In genomic region chr19:56348289-56348877, GRCh38 we compare ENCODE assay signal across 10 cellular contexts. TPM values are rescaled to one million over a fixed set of nuclear protein-coding genes. Genes with fewer than 3 reads are reported as not detected.
DNase-seq lines count a peak whose midpoint lies in the region; ATAC-seq lines count a peak whose summit lies in the region.
"Had no signal": no experiment of that assay in that cellular context is flagged by ENCODE, and none has a peak within 500 bp of the region (broad histone marks: within the 10 kb centered on the region; RNA-seq: fewer than 3 reads in every experiment).

No MANE protein-coding gene starts in this region.

- H2AK5ac ChIP-seq in trophoblast cell (ENCODE audit: low read length) = no peak overlapping the region

- no peak overlapping the region for H3K4ac ChIP-seq in trophoblast cell (ENCODE audit: low read depth, low read length)

- H3K4me2 ChIP-seq in trophoblast cell (ENCODE audit: low read length) = no peak overlapping the region

- H3K79me2 ChIP-seq in trophoblast cell (ENCODE audit: control insufficient read depth, insufficient read depth, low read length, poor library complexity) = no peaks in the 10 kb centered on the region

- H3K36me3 Mint-ChIP-seq in activated CD8-positive, alpha-beta memory T cell treated with anti-CD3 and anti-CD28 coated beads, Interleukin-2, amount 10 ng/mL, durations not matched to agents 7 days and 5 days = no peaks in the 10 kb centered on the region

- H3K4me3 Mint-ChIP-seq in activated CD8-positive, alpha-beta memory T cell treated with anti-CD3 and anti-CD28 coated beads, Interleukin-2, amount 10 ng/mL, durations not matched to agents 7 days and 5 days = no peak overlapping the region

- H3K18ac ChIP-seq in trophoblast cell (ENCODE audit: low read length) = no peak overlapping the region

- no peak overlapping the region for H2BK12ac ChIP-seq in trophoblast cell (ENCODE audit: low read length)

- H3K79me1 ChIP-seq in trophoblast cell (ENCODE audit: low read length) = no peaks in the 10 kb centered on the region

- no peak overlapping the region for H3K9ac ChIP-seq in trophoblast cell (ENCODE audit: low read length)

- H3K27ac Mint-ChIP-seq in activated CD8-positive, alpha-beta memory T cell treated with anti-CD3 and anti-CD28 coated beads, Interleukin-2, amount 10 ng/mL, durations not matched to agents 7 days and 5 days = no peak overlapping the region

- H3K4me3 ChIP-seq in trophoblast cell (ENCODE audit: low read depth, low read length) = no peak overlapping the region
- H3K4me3 ChIP-seq: esophagus squamous epithelium had no signal

- no peak overlapping the region for H4K8ac ChIP-seq in trophoblast cell (ENCODE audit: low read depth, low read length)

- H3K27me3 ChIP-seq in trophoblast cell (ENCODE audit: insufficient read depth, low read length) = no peaks in the 10 kb centered on the region
- H3K27me3 ChIP-seq: esophagus squamous epithelium had no signal

- H3K4me1 ChIP-seq in trophoblast cell (ENCODE audit: control insufficient read depth in 1 of 2, insufficient read depth in 2 of 2, low read length in 2 of 2) = no peaks in the 10 kb centered on the region
- H3K4me1 ChIP-seq: esophagus squamous epithelium had no signal

- ATAC-seq in activated CD8-positive, alpha-beta memory T cell treated with anti-CD3 and anti-CD28 coated beads, Interleukin-2, amount 10 ng/mL, durations not matched to agents 7 days and 5 days = no peak
- ATAC-seq in GM19452 (IDR thresholded peaks at IDR 0.05; ENCODE audit: unreplicated experiment) = no peak

- H3K27ac ChIP-seq in trophoblast cell (ENCODE audit: low read depth, low read length) = no peak overlapping the region
- H3K27ac ChIP-seq: esophagus squamous epithelium had no signal

- no peak overlapping the region for H3K14ac ChIP-seq in trophoblast cell (ENCODE audit: low read length)

- H3K9me3 Mint-ChIP-seq in activated CD8-positive, alpha-beta memory T cell treated with anti-CD3 and anti-CD28 coated beads, Interleukin-2, amount 10 ng/mL, durations not matched to agents 7 days and 5 days (ENCODE audit: low read depth) = no peaks in the 10 kb centered on the region

- DNase-seq in activated CD8-positive, alpha-beta memory T cell treated with anti-CD3 and anti-CD28 coated beads, Interleukin-2, amount 10 ng/mL, durations not matched to agents 7 days and 5 days = peak; percentile 42
- DNase-seq in activated CD8-positive, alpha-beta memory T cell treated with anti-CD3 and anti-CD28 coated beads for 24 hours = no peak
- DNase-seq in HUDEP-2 (lab: John Stamatoyannopoulos, UW; ENCODE audit: unreplicated experiment in 76 of 76) (peak in 44 of 76 experiments; percentile 8 to 70 (median 36)), trophoblast cell (peak; percentile 0 to 33), ureter (ENCODE audit: low spot score) (no peak), mucosa of gallbladder (ENCODE audit: low spot score) (no peak)
- peak; percentile 13 to 27 for DNase-seq in activated CD4-positive, alpha-beta T cell treated with anti-CD3 and anti-CD28 coated beads, Interleukin-2, amount 50 U/mL, for 48 hours
- DNase-seq: esophagus squamous epithelium, NCI-H1930 had no signal

- no peak overlapping the region for H4K91ac ChIP-seq in trophoblast cell (ENCODE audit: low read depth, low read length)

- H3K9me3 ChIP-seq in trophoblast cell (ENCODE audit: insufficient read depth, low read depth, low read length) = no peaks in the 10 kb centered on the region
- H3K9me3 ChIP-seq: esophagus squamous epithelium had no signal

- no peak overlapping the region for H2BK120ac ChIP-seq in trophoblast cell (ENCODE audit: insufficient read depth, low read length, poor library complexity)

- H3K36me3 ChIP-seq in trophoblast cell (ENCODE audit: control insufficient read depth in 1 of 2, insufficient read depth in 2 of 2, low read length in 2 of 2) = no peaks in the 10 kb centered on the region
- H3K36me3 ChIP-seq: esophagus squamous epithelium had no signal

- no peaks in the 10 kb centered on the region for H3K27me3 Mint-ChIP-seq in activated CD8-positive, alpha-beta memory T cell treated with anti-CD3 and anti-CD28 coated beads, Interleukin-2, amount 10 ng/mL, durations not matched to agents 7 days and 5 days

- no CpG with 5 or more reads among the region's 5 CpGs for WGBS in trophoblast cell (ENCODE audit: extremely low coverage, insufficient coverage, insufficient read length)

- H4K12ac ChIP-seq in trophoblast cell (ENCODE audit: low read depth, low read length) = no peak overlapping the region

- H2AFZ ChIP-seq in trophoblast cell (ENCODE audit: insufficient read depth, low read length, poor library complexity) = no peak overlapping the region

- H2BK5ac ChIP-seq in trophoblast cell (ENCODE audit: low read depth, low read length, poor library complexity) = no peak overlapping the region

- H3K4me1 Mint-ChIP-seq in activated CD8-positive, alpha-beta memory T cell treated with anti-CD3 and anti-CD28 coated beads, Interleukin-2, amount 10 ng/mL, durations not matched to agents 7 days and 5 days = no peaks in the 10 kb centered on the region

- CTCF ChIA-PET in activated CD8-positive, alpha-beta memory T cell treated with anti-CD3 and anti-CD28 coated beads, Interleukin-2, amount 10 ng/mL, durations not matched to agents 7 days and 5 days (lab: Charles Lee) = interaction anchor here (0.9 to 5.0 kb wide), 7 partner anchors 15 to 282 kb away, joined by 3 to 39 read pairs (median 5); no protein-coding TSS in a partner anchor

- H3K23ac ChIP-seq in trophoblast cell (ENCODE audit: low read length) = no peak overlapping the region

RNA-seq across cellular contexts. Expression of gene ZSCAN5A, which starts 33.7 kb away (rescaled TPM):
- 1 to 10 TPM; 5.9 to 8.6 TPM for total RNA-seq in activated CD8-positive, alpha-beta memory T cell treated with anti-CD3 and anti-CD28 coated beads, Interleukin-2, amount 10 ng/mL, durations not matched to agents 7 days and 5 days
- polyA plus RNA-seq in trophoblast cell (2013) = 6.4 and 6.9 TPM in 2 replicates
- total RNA-seq in ureter (31.1 TPM), mucosa of gallbladder (10.7 TPM)

RNA-seq across cellular contexts. Expression of gene ZNF582, which starts 45.0 kb away (rescaled TPM):
- total RNA-seq in activated CD8-positive, alpha-beta memory T cell treated with anti-CD3 and anti-CD28 coated beads, Interleukin-2, amount 10 ng/mL, durations not matched to agents 7 days and 5 days = 1 to 10 TPM; 1.9 to 3.3 TPM
- polyA plus RNA-seq in trophoblast cell (2013) = 2.0 and 2.2 TPM in 2 replicates
- total RNA-seq in ureter = 5.6 TPM
- 8.3 TPM for total RNA-seq in mucosa of gallbladder

RNA-seq across cellular contexts. Expression of gene ZNF583, which starts 55.7 kb away (rescaled TPM):
- total RNA-seq in activated CD8-positive, alpha-beta memory T cell treated with anti-CD3 and anti-CD28 coated beads, Interleukin-2, amount 10 ng/mL, durations not matched to agents 7 days and 5 days = 1 to 10 TPM; 3.5 to 3.6 TPM
- polyA plus RNA-seq in trophoblast cell (2013) = 2.3 TPM in 2 replicates
- total RNA-seq in ureter (9.7 TPM), mucosa of gallbladder (6.7 TPM)

Comparison
In these comparisons a context has a peak if more than half of its experiments do, and no peak if none do; other contexts are left out.
1. DNase-seq: peak in activated CD8-positive, alpha-beta memory T cell treated with anti-CD3 and anti-CD28 coated beads, Interleukin-2, amount 10 ng/mL, durations not matched to agents 7 days and 5 days (single experiment), HUDEP-2 (44 of 76), activated CD4-positive, alpha-beta T cell treated with anti-CD3 and anti-CD28 coated beads, Interleukin-2, amount 50 U/mL, for 48 hours (2 of 2) and trophoblast cell (2 of 2); none in activated CD8-positive, alpha-beta memory T cell treated with anti-CD3 and anti-CD28 coated beads for 24 hours (single experiment), ureter (single experiment) and mucosa of gallbladder (single experiment).